Comparison of ENCODE assay signal across 1 cellular context in the genomic region with DNA sequence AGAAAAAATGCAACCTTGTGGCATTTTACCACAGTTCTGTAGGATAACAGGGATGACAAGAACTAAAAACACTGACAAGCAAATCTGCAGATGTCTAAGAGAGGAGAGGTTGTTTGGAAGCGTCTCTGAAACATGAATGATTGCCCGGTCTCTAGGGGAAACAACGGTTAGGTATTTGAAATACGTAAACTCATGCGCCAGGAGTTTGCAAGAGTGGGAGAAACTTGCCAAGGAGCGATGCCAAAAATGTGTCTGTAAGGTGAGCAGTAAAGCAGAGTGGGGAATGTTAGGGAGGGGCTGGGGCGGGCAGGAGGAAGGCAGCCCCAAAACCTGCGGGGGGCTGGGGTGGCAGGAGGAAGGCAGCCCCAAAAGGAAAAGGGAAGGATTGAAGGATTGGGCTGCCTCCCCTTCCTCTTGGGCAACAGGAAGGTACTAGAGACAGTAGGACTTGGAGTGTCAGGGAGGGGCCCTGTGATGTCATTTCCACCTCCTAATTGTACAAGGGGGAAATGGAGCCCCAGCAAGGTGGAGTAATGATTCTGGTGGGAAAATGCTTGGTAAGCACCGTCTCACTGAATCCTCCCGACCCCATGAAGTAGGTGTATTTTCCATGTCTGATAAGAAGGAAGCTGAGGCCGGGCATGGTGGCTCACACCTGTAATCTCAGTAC.
TF ChIP-seq lines count a peak whose summit lies in the region.

No MANE protein-coding gene starts in this region.

TF ChIP-seq in WTC11, 78 proteins besides CTCF, POLR2A, EP300 and RAD21 (continued from another document):
- TF ChIP-seq, protein P1, sequence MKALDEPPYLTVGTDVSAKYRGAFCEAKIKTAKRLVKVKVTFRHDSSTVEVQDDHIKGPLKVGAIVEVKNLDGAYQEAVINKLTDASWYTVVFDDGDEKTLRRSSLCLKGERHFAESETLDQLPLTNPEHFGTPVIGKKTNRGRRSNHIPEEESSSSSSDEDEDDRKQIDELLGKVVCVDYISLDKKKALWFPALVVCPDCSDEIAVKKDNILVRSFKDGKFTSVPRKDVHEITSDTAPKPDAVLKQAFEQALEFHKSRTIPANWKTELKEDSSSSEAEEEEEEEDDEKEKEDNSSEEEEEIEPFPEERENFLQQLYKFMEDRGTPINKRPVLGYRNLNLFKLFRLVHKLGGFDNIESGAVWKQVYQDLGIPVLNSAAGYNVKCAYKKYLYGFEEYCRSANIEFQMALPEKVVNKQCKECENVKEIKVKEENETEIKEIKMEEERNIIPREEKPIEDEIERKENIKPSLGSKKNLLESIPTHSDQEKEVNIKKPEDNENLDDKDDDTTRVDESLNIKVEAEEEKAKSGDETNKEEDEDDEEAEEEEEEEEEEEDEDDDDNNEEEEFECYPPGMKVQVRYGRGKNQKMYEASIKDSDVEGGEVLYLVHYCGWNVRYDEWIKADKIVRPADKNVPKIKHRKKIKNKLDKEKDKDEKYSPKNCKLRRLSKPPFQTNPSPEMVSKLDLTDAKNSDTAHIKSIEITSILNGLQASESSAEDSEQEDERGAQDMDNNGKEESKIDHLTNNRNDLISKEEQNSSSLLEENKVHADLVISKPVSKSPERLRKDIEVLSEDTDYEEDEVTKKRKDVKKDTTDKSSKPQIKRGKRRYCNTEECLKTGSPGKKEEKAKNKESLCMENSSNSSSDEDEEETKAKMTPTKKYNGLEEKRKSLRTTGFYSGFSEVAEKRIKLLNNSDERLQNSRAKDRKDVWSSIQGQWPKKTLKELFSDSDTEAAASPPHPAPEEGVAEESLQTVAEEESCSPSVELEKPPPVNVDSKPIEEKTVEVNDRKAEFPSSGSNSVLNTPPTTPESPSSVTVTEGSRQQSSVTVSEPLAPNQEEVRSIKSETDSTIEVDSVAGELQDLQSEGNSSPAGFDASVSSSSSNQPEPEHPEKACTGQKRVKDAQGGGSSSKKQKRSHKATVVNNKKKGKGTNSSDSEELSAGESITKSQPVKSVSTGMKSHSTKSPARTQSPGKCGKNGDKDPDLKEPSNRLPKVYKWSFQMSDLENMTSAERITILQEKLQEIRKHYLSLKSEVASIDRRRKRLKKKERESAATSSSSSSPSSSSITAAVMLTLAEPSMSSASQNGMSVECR (CRISPR knock-in tag; IDR thresholded peaks at IDR 0.05; ENCODE audit: borderline replicate concordance): no peak
- TF ChIP-seq HMGA2 (CRISPR knock-in tag; IDR thresholded peaks at IDR 0.05) (no peak), USF1 (CRISPR knock-in tag; IDR thresholded peaks at IDR 0.05) (no peak), NFE2L1 (CRISPR knock-in tag; IDR thresholded peaks at IDR 0.05) (no peak), ZNF219 (CRISPR knock-in tag; IDR thresholded peaks at IDR 0.05; ENCODE audit: borderline replicate concordance) (no peak), AR (CRISPR knock-in tag; IDR thresholded peaks at IDR 0.05) (no peak), NFATC4 (CRISPR knock-in tag; IDR thresholded peaks at IDR 0.05) (no peak)
